Comparison of ENCODE assay signal across 1 cellular context in genomic region chr9:96566401-96567202, GRCh38.
TF ChIP-seq lines count a peak whose summit lies in the region.

No MANE protein-coding gene starts in this region.

TF ChIP-seq in HEK293, 187 proteins besides CTCF, POLR2A, EP300 and RAD21 (continued from another document and continues in another):
- no peak for TF ChIP-seq ZNF513 (tag by site-specific recombination; IDR thresholded peaks at IDR 0.05)
- no peak for TF ChIP-seq ZNF239 (tag by site-specific recombination; IDR thresholded peaks at IDR 0.05)
- TF ChIP-seq ZNF266 (tag by site-specific recombination; IDR thresholded peaks at IDR 0.05; ENCODE audit: low read depth): no peak
- no peak for TF ChIP-seq BCL11B (tag by site-specific recombination; IDR thresholded peaks at IDR 0.05; ENCODE audit: low read depth)
- no peak for TF ChIP-seq MYNN (tag by site-specific recombination; IDR thresholded peaks at IDR 0.05; ENCODE audit: borderline replicate concordance)
- TF ChIP-seq GFI1B (tag by site-specific recombination; IDR thresholded peaks at IDR 0.05): no peak
- TF ChIP-seq SP7 (tag by site-specific recombination; IDR thresholded peaks at IDR 0.05): peak; percentile 81
- TF ChIP-seq ZNF18 (tag by site-specific recombination; IDR thresholded peaks at IDR 0.05): no peak
- TF ChIP-seq ZNF473 (tag by site-specific recombination; IDR thresholded peaks at IDR 0.05): no peak
- TF ChIP-seq ZBTB8A (tag by site-specific recombination; IDR thresholded peaks at IDR 0.05): peak; percentile 78; the same call in 1 of the 2 replicates
- peak; percentile 63 for TF ChIP-seq ZBTB26 (tag by site-specific recombination; optimal IDR thresholded peaks at IDR 0.05)
- TF ChIP-seq ZNF654 (tag by site-specific recombination; IDR thresholded peaks at IDR 0.05; ENCODE audit: low read depth): no peak
- no peak for TF ChIP-seq ZNF704 (tag by site-specific recombination; IDR thresholded peaks at IDR 0.05)
- TF ChIP-seq ZNF776 (tag by site-specific recombination; IDR thresholded peaks at IDR 0.05; ENCODE audit: borderline replicate concordance): no peak
- TF ChIP-seq ZNF596 (tag by site-specific recombination; IDR thresholded peaks at IDR 0.05): no peak
- TF ChIP-seq ZNF311 (tag by site-specific recombination; IDR thresholded peaks at IDR 0.05; ENCODE audit: borderline replicate concordance): no peak
- no peak for TF ChIP-seq YY1 (tag by site-specific recombination; IDR thresholded peaks at IDR 0.05)
- TF ChIP-seq, protein P1, sequence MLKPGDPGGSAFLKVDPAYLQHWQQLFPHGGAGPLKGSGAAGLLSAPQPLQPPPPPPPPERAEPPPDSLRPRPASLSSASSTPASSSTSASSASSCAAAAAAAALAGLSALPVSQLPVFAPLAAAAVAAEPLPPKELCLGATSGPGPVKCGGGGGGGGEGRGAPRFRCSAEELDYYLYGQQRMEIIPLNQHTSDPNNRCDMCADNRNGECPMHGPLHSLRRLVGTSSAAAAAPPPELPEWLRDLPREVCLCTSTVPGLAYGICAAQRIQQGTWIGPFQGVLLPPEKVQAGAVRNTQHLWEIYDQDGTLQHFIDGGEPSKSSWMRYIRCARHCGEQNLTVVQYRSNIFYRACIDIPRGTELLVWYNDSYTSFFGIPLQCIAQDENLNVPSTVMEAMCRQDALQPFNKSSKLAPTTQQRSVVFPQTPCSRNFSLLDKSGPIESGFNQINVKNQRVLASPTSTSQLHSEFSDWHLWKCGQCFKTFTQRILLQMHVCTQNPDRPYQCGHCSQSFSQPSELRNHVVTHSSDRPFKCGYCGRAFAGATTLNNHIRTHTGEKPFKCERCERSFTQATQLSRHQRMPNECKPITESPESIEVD (tag by site-specific recombination; IDR thresholded peaks at IDR 0.05): peak; percentile 44; the same call in 1 of the 2 replicates
- TF ChIP-seq ZNF24 (tag by site-specific recombination; IDR thresholded peaks at IDR 0.05): no peak
- TF ChIP-seq ZFHX2 (tag by site-specific recombination; conservative IDR thresholded peaks at IDR 0.05): peak; percentile 59
- no peak for TF ChIP-seq ZNF169 (tag by site-specific recombination; IDR thresholded peaks at IDR 0.05)
- no peak for TF ChIP-seq GLI4 (tag by site-specific recombination; IDR thresholded peaks at IDR 0.05)
- TF ChIP-seq ZNF184 (tag by site-specific recombination; IDR thresholded peaks at IDR 0.05): no peak
- TF ChIP-seq KLF1 (tag by site-specific recombination; IDR thresholded peaks at IDR 0.05): peak; percentile 75
- TF ChIP-seq ZNF23 (tag by site-specific recombination; IDR thresholded peaks at IDR 0.05; ENCODE audit: borderline replicate concordance): no peak
- no peak for TF ChIP-seq ZNF394 (tag by site-specific recombination; IDR thresholded peaks at IDR 0.05; ENCODE audit: borderline replicate concordance)
- no peak for TF ChIP-seq ZNF416 (tag by site-specific recombination; IDR thresholded peaks at IDR 0.05)
- no peak for TF ChIP-seq ZNF121 (tag by site-specific recombination; IDR thresholded peaks at IDR 0.05)
- TF ChIP-seq ZNF629 (tag by site-specific recombination; IDR thresholded peaks at IDR 0.05): peak; percentile 14; the same call in 1 of the 2 replicates
- peak; percentile 94 for TF ChIP-seq KLF9 (tag by site-specific recombination; IDR thresholded peaks at IDR 0.05; ENCODE audit: low read depth)
- peak; percentile 53 for TF ChIP-seq EGR2 (tag by site-specific recombination; IDR thresholded peaks at IDR 0.05; ENCODE audit: low read depth)
- TF ChIP-seq, protein P2, sequence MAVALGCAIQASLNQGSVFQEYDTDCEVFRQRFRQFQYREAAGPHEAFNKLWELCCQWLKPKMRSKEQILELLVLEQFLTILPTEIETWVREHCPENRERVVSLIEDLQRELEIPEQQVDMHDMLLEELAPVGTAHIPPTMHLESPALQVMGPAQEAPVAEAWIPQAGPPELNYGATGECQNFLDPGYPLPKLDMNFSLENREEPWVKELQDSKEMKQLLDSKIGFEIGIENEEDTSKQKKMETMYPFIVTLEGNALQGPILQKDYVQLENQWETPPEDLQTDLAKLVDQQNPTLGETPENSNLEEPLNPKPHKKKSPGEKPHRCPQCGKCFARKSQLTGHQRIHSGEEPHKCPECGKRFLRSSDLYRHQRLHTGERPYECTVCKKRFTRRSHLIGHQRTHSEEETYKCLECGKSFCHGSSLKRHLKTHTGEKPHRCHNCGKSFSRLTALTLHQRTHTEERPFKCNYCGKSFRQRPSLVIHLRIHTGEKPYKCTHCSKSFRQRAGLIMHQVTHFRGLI (tag by site-specific recombination; IDR thresholded peaks at IDR 0.05): no peak
- peak; percentile 54 for TF ChIP-seq SP3 (tag by site-specific recombination; IDR thresholded peaks at IDR 0.05)
- no peak for TF ChIP-seq TSHZ1 (tag by site-specific recombination; IDR thresholded peaks at IDR 0.05; ENCODE audit: borderline replicate concordance)
- TF ChIP-seq YY2 (tag by site-specific recombination; IDR thresholded peaks at IDR 0.05): no peak
- TF ChIP-seq, protein P3, sequence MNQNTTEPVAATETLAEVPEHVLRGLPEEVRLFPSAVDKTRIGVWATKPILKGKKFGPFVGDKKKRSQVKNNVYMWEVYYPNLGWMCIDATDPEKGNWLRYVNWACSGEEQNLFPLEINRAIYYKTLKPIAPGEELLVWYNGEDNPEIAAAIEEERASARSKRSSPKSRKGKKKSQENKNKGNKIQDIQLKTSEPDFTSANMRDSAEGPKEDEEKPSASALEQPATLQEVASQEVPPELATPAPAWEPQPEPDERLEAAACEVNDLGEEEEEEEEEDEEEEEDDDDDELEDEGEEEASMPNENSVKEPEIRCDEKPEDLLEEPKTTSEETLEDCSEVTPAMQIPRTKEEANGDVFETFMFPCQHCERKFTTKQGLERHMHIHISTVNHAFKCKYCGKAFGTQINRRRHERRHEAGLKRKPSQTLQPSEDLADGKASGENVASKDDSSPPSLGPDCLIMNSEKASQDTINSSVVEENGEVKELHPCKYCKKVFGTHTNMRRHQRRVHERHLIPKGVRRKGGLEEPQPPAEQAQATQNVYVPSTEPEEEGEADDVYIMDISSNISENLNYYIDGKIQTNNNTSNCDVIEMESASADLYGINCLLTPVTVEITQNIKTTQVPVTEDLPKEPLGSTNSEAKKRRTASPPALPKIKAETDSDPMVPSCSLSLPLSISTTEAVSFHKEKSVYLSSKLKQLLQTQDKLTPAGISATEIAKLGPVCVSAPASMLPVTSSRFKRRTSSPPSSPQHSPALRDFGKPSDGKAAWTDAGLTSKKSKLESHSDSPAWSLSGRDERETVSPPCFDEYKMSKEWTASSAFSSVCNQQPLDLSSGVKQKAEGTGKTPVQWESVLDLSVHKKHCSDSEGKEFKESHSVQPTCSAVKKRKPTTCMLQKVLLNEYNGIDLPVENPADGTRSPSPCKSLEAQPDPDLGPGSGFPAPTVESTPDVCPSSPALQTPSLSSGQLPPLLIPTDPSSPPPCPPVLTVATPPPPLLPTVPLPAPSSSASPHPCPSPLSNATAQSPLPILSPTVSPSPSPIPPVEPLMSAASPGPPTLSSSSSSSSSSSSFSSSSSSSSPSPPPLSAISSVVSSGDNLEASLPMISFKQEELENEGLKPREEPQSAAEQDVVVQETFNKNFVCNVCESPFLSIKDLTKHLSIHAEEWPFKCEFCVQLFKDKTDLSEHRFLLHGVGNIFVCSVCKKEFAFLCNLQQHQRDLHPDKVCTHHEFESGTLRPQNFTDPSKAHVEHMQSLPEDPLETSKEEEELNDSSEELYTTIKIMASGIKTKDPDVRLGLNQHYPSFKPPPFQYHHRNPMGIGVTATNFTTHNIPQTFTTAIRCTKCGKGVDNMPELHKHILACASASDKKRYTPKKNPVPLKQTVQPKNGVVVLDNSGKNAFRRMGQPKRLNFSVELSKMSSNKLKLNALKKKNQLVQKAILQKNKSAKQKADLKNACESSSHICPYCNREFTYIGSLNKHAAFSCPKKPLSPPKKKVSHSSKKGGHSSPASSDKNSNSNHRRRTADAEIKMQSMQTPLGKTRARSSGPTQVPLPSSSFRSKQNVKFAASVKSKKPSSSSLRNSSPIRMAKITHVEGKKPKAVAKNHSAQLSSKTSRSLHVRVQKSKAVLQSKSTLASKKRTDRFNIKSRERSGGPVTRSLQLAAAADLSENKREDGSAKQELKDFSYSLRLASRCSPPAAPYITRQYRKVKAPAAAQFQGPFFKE (tag by site-specific recombination; IDR thresholded peaks at IDR 0.05; ENCODE audit: borderline replicate concordance): no peak
- no peak for TF ChIP-seq ZNF530 (tag by site-specific recombination; IDR thresholded peaks at IDR 0.05; ENCODE audit: low read depth)
- TF ChIP-seq ZNF701 (tag by site-specific recombination; IDR thresholded peaks at IDR 0.05): no peak
- TF ChIP-seq PRDM1 (tag by site-specific recombination; IDR thresholded peaks at IDR 0.05): no peak
- no peak for TF ChIP-seq ZNF792 (tag by site-specific recombination; IDR thresholded peaks at IDR 0.05)
- TF ChIP-seq ZXDB (tag by site-specific recombination; IDR thresholded peaks at IDR 0.05): no peak; the same call in 1 of the 2 replicates
- TF ChIP-seq ZNF140 (tag by site-specific recombination; IDR thresholded peaks at IDR 0.05): no peak
- TF ChIP-seq, protein P4, sequence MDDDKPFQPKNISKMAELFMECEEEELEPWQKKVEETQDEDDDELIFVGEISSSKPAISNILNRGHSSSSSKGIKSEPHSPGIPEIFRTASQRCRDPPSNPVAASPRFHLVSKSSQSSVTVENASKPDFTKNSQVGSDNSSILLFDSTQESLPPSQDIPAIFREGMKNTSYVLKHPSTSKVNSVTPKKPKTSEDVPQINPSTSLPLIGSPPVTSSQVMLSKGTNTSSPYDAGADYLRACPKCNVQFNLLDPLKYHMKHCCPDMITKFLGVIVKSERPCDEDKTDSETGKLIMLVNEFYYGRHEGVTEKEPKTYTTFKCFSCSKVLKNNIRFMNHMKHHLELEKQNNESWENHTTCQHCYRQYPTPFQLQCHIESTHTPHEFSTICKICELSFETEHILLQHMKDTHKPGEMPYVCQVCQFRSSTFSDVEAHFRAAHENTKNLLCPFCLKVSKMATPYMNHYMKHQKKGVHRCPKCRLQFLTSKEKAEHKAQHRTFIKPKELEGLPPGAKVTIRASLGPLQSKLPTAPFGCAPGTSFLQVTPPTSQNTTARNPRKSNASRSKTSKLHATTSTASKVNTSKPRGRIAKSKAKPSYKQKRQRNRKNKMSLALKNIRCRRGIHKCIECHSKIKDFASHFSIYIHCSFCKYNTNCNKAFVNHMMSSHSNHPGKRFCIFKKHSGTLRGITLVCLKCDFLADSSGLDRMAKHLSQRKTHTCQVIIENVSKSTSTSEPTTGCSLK (tag by site-specific recombination; IDR thresholded peaks at IDR 0.05): no peak
- TF ChIP-seq MEIS1 (CRISPR knock-in tag; IDR thresholded peaks at IDR 0.05; ENCODE audit: borderline replicate concordance): no peak
